In the genomic region with DNA sequence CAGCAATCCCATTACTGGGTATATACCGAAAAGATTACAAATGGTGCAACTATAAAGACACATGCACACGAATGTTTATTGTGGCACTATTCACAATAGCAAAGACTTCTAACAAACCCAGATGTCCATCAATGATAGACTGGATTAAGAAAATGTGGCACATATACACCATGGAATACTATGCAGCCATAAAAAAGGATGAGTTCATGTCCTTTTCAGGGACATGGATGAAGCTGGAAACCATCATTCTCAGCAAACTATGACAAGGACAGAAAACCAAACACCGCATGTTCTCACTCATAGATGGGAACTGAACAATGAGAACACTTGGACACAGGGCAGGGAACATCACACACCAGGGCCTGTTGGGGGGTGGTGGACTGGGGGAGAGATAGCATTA, we compare ENCODE assay signal across 1 cellular context.
TF ChIP-seq lines count a peak whose summit lies in the region.

No MANE protein-coding gene starts in this region.

TF ChIP-seq in HEK293, 187 proteins besides CTCF, POLR2A, EP300 and RAD21:
- TF ChIP-seq ZNF580 (tag by site-specific recombination; IDR thresholded peaks at IDR 0.05) (0 out of 2 replicates have a peak, but pooled peaks have one; percentile 16), ZNF146 (tag by site-specific recombination; IDR thresholded peaks at IDR 0.05) (peak; percentile 88)
